In the genomic region with DNA sequence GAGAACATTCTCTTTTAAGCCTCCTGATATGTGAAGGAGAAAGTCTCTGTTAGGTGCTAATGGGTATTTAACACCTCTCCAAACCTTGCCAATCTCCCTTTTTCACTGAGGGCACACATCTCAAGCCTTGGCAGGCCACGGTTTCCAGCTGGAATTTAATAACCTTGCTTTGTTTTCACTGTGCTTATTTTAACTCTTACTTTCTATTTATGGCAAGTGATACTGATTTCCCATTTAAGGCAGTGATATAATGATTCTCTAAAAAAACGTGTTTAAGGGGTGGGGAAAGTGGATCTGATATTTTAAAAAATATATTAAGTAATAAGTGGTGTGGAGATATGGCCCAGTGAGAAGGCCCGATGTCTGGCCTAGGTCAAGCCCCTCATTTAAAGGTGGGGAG, we compare ENCODE assay signal across 8 cellular contexts. TPM values are rescaled to one million over a fixed set of nuclear protein-coding genes. Genes with fewer than 3 reads are reported as not detected.
DNase-seq lines count a peak whose midpoint lies in the region; ATAC-seq and TF ChIP-seq lines count a peak whose summit lies in the region.

No MANE protein-coding gene starts in this region.

- DNase-seq in right atrium auricular region (ENCODE audit: low spot score) (no peak), Right ventricle myocardium superior (no peak), uterus (no peak), HEK293T (ENCODE audit: extremely low spot score) (no peak), mucosa of gallbladder (ENCODE audit: low spot score) (no peak)
- no peak for DNase-seq in activated naive CD8-positive, alpha-beta T cell treated with anti-CD3 and anti-CD28 coated beads, Interleukin-2, amount 10 ng/mL, durations not matched to agents 7 days and 5 days

- peaks cover 30% of the 10 kb centered on the region for H3K27me3 Mint-ChIP-seq in activated naive CD8-positive, alpha-beta T cell treated with anti-CD3 and anti-CD28 coated beads, Interleukin-2, amount 10 ng/mL, durations not matched to agents 7 days and 5 days

- peaks cover 7% of the 10 kb centered on the region for H3K4me1 Mint-ChIP-seq in activated naive CD8-positive, alpha-beta T cell treated with anti-CD3 and anti-CD28 coated beads, Interleukin-2, amount 10 ng/mL, durations not matched to agents 7 days and 5 days

- H3K4me3 Mint-ChIP-seq in activated naive CD8-positive, alpha-beta T cell treated with anti-CD3 and anti-CD28 coated beads, Interleukin-2, amount 10 ng/mL, durations not matched to agents 7 days and 5 days, result peak overlapping the region; percentile 42

- ATAC-seq in Right ventricle myocardium superior (ENCODE audit: poor library complexity) (no peak), HG03039 (IDR thresholded peaks at IDR 0.05; ENCODE audit: unreplicated experiment) (no peak)
- no peak for ATAC-seq in activated naive CD8-positive, alpha-beta T cell treated with anti-CD3 and anti-CD28 coated beads, Interleukin-2, amount 10 ng/mL, durations not matched to agents 7 days and 5 days (ENCODE audit: low read depth)

- no peaks in the 10 kb centered on the region for H3K36me3 Mint-ChIP-seq in activated naive CD8-positive, alpha-beta T cell treated with anti-CD3 and anti-CD28 coated beads, Interleukin-2, amount 10 ng/mL, durations not matched to agents 7 days and 5 days

- TF ChIP-seq CTCF in right atrium auricular region (IDR thresholded peaks at IDR 0.05), result no peak
- TF ChIP-seq CTCF in uterus (IDR thresholded peaks at IDR 0.05), result no peak

- H3K9me3 ChIP-seq in right atrium auricular region (no peaks in the 10 kb centered on the region), mucosa of rectum (ENCODE audit: control insufficient read depth in 2 of 2, low read length in 2 of 2) (no peaks in the 10 kb centered on the region), uterus (no peaks in the 10 kb centered on the region)

- H3K4me3 ChIP-seq in right atrium auricular region (peak overlapping the region in 1 of 2 donors; percentile 58), mucosa of rectum (ENCODE audit: low read length in 2 of 2) (peak overlapping the region; percentile 56 to 58), uterus (no peak overlapping the region)

- TF ChIP-seq POLR2A in uterus (IDR thresholded peaks at IDR 0.05), result no peak

- intact Hi-C loops in Right ventricle myocardium superior (cut with DNase I) (loop anchor here (10.0 kb wide), 1 partner anchor 55 kb away; no protein-coding TSS in a partner anchor), uterus (cut with DNase I; ENCODE audit: low total_unique reads) (no loop called here)

- H3K27me3 ChIP-seq in right atrium auricular region (no peaks in the 10 kb centered on the region), mucosa of rectum (ENCODE audit: control insufficient read depth in 2 of 2, insufficient read depth in 2 of 2, low read length in 2 of 2) (peaks cover 7 to 18% of the 10 kb centered on the region in 2 donors), uterus (no peaks in the 10 kb centered on the region)

- CTCF ChIA-PET in HEK293T (lab: Yijun Ruan, JAX), result no interaction called here

- POLR2A ChIA-PET in activated naive CD8-positive, alpha-beta T cell treated with anti-CD3 and anti-CD28 coated beads, Interleukin-2, amount 10 ng/mL, durations not matched to agents 7 days and 5 days (lab: Charles Lee), result no interaction called here
- POLR2A ChIA-PET in HEK293T (lab: Yijun Ruan, JAX), result no interaction called here

- no peaks in the 10 kb centered on the region for H3K36me3 ChIP-seq in right atrium auricular region
- H3K36me3 ChIP-seq in mucosa of rectum (ENCODE audit: control insufficient read depth in 2 of 2, insufficient read depth in 2 of 2, low read length in 2 of 2), result no peaks in the 10 kb centered on the region
- no peaks in the 10 kb centered on the region for H3K36me3 ChIP-seq in uterus

- peak overlapping the region; percentile 73 to 80 for H3K27ac ChIP-seq in right atrium auricular region
- H3K27ac ChIP-seq in mucosa of rectum (ENCODE audit: low read depth in 2 of 2, low read length in 2 of 2), result no peak overlapping the region
- H3K27ac ChIP-seq in uterus, result peak overlapping the region; percentile 73 to 82

- H3K27ac Mint-ChIP-seq in activated naive CD8-positive, alpha-beta T cell treated with anti-CD3 and anti-CD28 coated beads, Interleukin-2, amount 10 ng/mL, durations not matched to agents 7 days and 5 days, result no peak overlapping the region

- peak overlapping the region in 1 of 2 donors; percentile 66 for H3K9ac ChIP-seq in mucosa of rectum (ENCODE audit: low read depth in 1 of 2, low read length in 2 of 2)

- H3K4me1 ChIP-seq in right atrium auricular region (peaks cover 0 to 28% of the 10 kb centered on the region in 2 donors), mucosa of rectum (ENCODE audit: control insufficient read depth in 2 of 2, insufficient read depth in 2 of 2, low read length in 2 of 2) (peaks cover 14 to 15% of the 10 kb centered on the region in 2 donors), uterus (peaks cover 0 to 8% of the 10 kb centered on the region in 2 donors)

- no peaks in the 10 kb centered on the region for H3K9me3 Mint-ChIP-seq in activated naive CD8-positive, alpha-beta T cell treated with anti-CD3 and anti-CD28 coated beads, Interleukin-2, amount 10 ng/mL, durations not matched to agents 7 days and 5 days

TF ChIP-seq in HEK293T, 16 proteins besides CTCF, POLR2A, EP300 and RAD21:
- TF ChIP-seq CTBP1 (IDR thresholded peaks at IDR 0.05; ENCODE audit: borderline replicate concordance), result no peak
- TF ChIP-seq FOXK2 (IDR thresholded peaks at IDR 0.05), result no peak
- TF ChIP-seq LEF1 (IDR thresholded peaks at IDR 0.05; ENCODE audit: borderline replicate concordance), result no peak
- TF ChIP-seq L3MBTL2 (conservative IDR thresholded peaks at IDR 0.05), result no peak
- no peak for TF ChIP-seq TARDBP (IDR thresholded peaks at IDR 0.05)
- TF ChIP-seq ELF4 (IDR thresholded peaks at IDR 0.05), result no peak
- no peak for TF ChIP-seq HDGF (IDR thresholded peaks at IDR 0.05; ENCODE audit: borderline replicate concordance)
- no peak for TF ChIP-seq ZNF384 (IDR thresholded peaks at IDR 0.05)
- TF ChIP-seq FOXM1 (IDR thresholded peaks at IDR 0.05; ENCODE audit: borderline replicate concordance), result no peak
- no peak for TF ChIP-seq BHLHE40 (IDR thresholded peaks at IDR 0.05; ENCODE audit: borderline replicate concordance)
- no peak for TF ChIP-seq NFRKB (IDR thresholded peaks at IDR 0.05)
- no peak for TF ChIP-seq SUZ12 (IDR thresholded peaks at IDR 0.05)
- no peak for TF ChIP-seq SP1 (IDR thresholded peaks at IDR 0.05)
- no peak for TF ChIP-seq PKNOX1 (IDR thresholded peaks at IDR 0.05)
- TF ChIP-seq FOXA1 (IDR thresholded peaks at IDR 0.05), result no peak
- no peak for TF ChIP-seq ARNT (IDR thresholded peaks at IDR 0.05)

RNA-seq across cellular contexts. Expression of gene RASD2, which starts 1.1 kb away (rescaled TPM):
- total RNA-seq in right atrium auricular region (1 to 10 TPM in 1 of 2 donors, under 1 TPM in 1; 0.94 to 3.1 TPM), Right ventricle myocardium superior (9.4 TPM), uterus (10 to 100 TPM in 1 of 4 donors, 1 to 10 TPM in 1, not detected in 2; 4.9 to 10.7 TPM), mucosa of gallbladder (4.4 TPM)
- total RNA-seq in activated naive CD8-positive, alpha-beta T cell treated with anti-CD3 and anti-CD28 coated beads, Interleukin-2, amount 10 ng/mL, durations not matched to agents 7 days and 5 days, result not detected

Comparison
In these comparisons a context has a peak if more than half of its experiments do, and no peak if none do; other contexts are left out.
1. H3K27ac ChIP-seq: peak in right atrium auricular region (2 of 2) and uterus (2 of 2); none in mucosa of rectum (0 of 2).
2. H3K4me3 ChIP-seq: peak in mucosa of rectum (2 of 2); none in uterus (0 of 2).